Comparison of ENCODE assay signal across 11 cellular contexts in the genomic region with DNA sequence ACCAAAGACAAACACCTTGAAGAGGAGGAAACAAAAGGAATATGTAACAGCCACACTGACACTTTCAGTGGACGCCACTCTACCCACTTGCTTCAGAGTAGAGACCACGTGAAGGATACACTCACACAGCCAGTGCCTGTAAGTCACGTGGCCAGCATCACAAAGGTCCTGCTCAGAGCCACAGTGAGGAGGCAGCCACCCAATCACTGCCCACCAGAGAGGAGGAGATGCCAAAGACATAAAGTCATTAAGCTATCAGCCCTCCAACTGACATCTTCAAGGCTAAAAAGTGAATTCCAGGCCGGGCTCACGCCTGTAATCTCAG. TPM values are rescaled to one million over a fixed set of nuclear protein-coding genes. Genes with fewer than 3 reads are reported as not detected.
A peak's percentile ranks its signal among the peaks of the same experiment; 100 is the strongest.
DNase-seq lines count a peak whose midpoint lies in the region; ATAC-seq and TF ChIP-seq lines count a peak whose summit lies in the region.
"Had no signal": no experiment of that assay in that cellular context is flagged by ENCODE, and none has a peak within 500 bp of the region (broad histone marks: within the 10 kb centered on the region; RNA-seq: fewer than 3 reads in every experiment).

No MANE protein-coding gene starts in this region.

- H3K27ac Mint-ChIP-seq in CD4-positive, CD25-positive, alpha-beta regulatory T cell = peak overlapping the region; percentile 91 to 95 (median 92)
- peak overlapping the region; percentile 94 for H3K27ac Mint-ChIP-seq in activated CD8-positive, alpha-beta T cell treated with anti-CD3 and anti-CD28 coated beads for 36 hours
- H3K27ac Mint-ChIP-seq: nephron had no signal

- H3K27ac ChIP-seq in CD4-positive, CD25-positive, alpha-beta regulatory T cell (ENCODE audit: insufficient read depth, low read length, poor library complexity, severe bottlenecking) = peak overlapping the region; percentile 69
- no peak overlapping the region for H3K27ac ChIP-seq in OCI-LY7 (ENCODE audit: low read depth, low read length, poor library complexity, severe bottlenecking)
- no peak overlapping the region for H3K27ac ChIP-seq in GM23248

- H4K20me1 ChIP-seq in OCI-LY7 (ENCODE audit: insufficient read depth, low read length) = no peaks in the 10 kb centered on the region
- no peaks in the 10 kb centered on the region for H4K20me1 ChIP-seq in GM23248 (ENCODE audit: insufficient read depth)

- POLR2A ChIA-PET in activated CD8-positive, alpha-beta T cell treated with anti-CD3 and anti-CD28 coated beads for 36 hours (lab: Charles Lee) = interaction anchor here (1.2 to 2.9 kb wide), 3 partner anchors 17 to 120 kb away, joined by 3 to 8 read pairs (median 6); no protein-coding TSS in a partner anchor
- POLR2A ChIA-PET in OCI-LY7 (lab: Charles Lee) = no interaction called here

- H3K9ac ChIP-seq in GM23248 = no peak overlapping the region

- peaks cover 13% of the 10 kb centered on the region for H3K4me1 ChIP-seq in CD4-positive, CD25-positive, alpha-beta regulatory T cell (ENCODE audit: control insufficient read depth, insufficient read depth, low read length, poor library complexity, severe bottlenecking)
- H3K4me1 ChIP-seq in mucosa of descending colon (ENCODE audit: low read depth) (no peaks in the 10 kb centered on the region), OCI-LY7 (ENCODE audit: insufficient read depth, low read length, poor library complexity, severe bottlenecking) (no peaks in the 10 kb centered on the region), GM23248 (ENCODE audit: insufficient read depth) (peaks cover under 1% of the 10 kb centered on the region; the same call in 1 of the 2 replicates)

- peaks cover 22% of the 10 kb centered on the region for H3K36me3 Mint-ChIP-seq in CD4-positive, CD25-positive, alpha-beta regulatory T cell
- peaks cover 48% of the 10 kb centered on the region for H3K36me3 Mint-ChIP-seq in activated CD8-positive, alpha-beta T cell treated with anti-CD3 and anti-CD28 coated beads for 36 hours (ENCODE audit: low read depth)

- no peak for TF ChIP-seq CTCF in activated CD8-positive, alpha-beta T cell treated with anti-CD3 and anti-CD28 coated beads for 36 hours (IDR thresholded peaks at IDR 0.05)
- TF ChIP-seq CTCF in mucosa of descending colon (IDR thresholded peaks at IDR 0.05) (no peak), OCI-LY7 (conservative IDR thresholded peaks at IDR 0.05; ENCODE audit: low read length) (no peak)

- H3K4me3 Mint-ChIP-seq in CD4-positive, CD25-positive, alpha-beta regulatory T cell = peak overlapping the region; percentile 83 to 92 (median 87)
- peak overlapping the region; percentile 34 for H3K4me3 Mint-ChIP-seq in activated CD8-positive, alpha-beta T cell treated with anti-CD3 and anti-CD28 coated beads for 36 hours
- H3K4me3 Mint-ChIP-seq: nephron had no signal

- peaks cover 19 to 31% (median 26%) of the 10 kb centered on the region in 4 donors for H3K4me1 Mint-ChIP-seq in CD4-positive, CD25-positive, alpha-beta regulatory T cell
- peaks cover 25% of the 10 kb centered on the region for H3K4me1 Mint-ChIP-seq in activated CD8-positive, alpha-beta T cell treated with anti-CD3 and anti-CD28 coated beads for 36 hours (ENCODE audit: low read depth)
- H3K4me1 Mint-ChIP-seq: nephron had no signal

- DNase-seq in CD4-positive, CD25-positive, alpha-beta regulatory T cell = peak in 1 of 3 donors; percentile 3
- DNase-seq in activated CD8-positive, alpha-beta T cell treated with anti-CD3 and anti-CD28 coated beads for 36 hours = peak; percentile 57
- DNase-seq in mucosa of descending colon (no peak), midbrain (lab: John Stamatoyannopoulos, UW) (no peak), OCI-LY7 (ENCODE audit: low spot score) (no peak), activated gamma-delta T cell (lab: John Stamatoyannopoulos, UW) (no peak), GM23248 (no peak)

- H2AFZ ChIP-seq in OCI-LY7 (ENCODE audit: low read length) (no peak overlapping the region), GM23248 (no peak overlapping the region)

- CTCF ChIA-PET in activated CD8-positive, alpha-beta T cell treated with anti-CD3 and anti-CD28 coated beads for 36 hours (lab: Charles Lee) = interaction anchor here (0.7 to 1.2 kb wide), 3 partner anchors 17 to 177 kb away, joined by 3 read pairs; no protein-coding TSS in a partner anchor
- CTCF ChIA-PET in OCI-LY7 (lab: Charles Lee; ENCODE audit: unreplicated experiment) = interaction anchor here (0.6 kb wide), 1 partner anchor 36 kb away, joined by 3 read pairs; no protein-coding TSS in a partner anchor

- peak; percentile 61 to 68 for ATAC-seq in CD4-positive, CD25-positive, alpha-beta regulatory T cell (ENCODE audit: low read depth in 2 of 2)
- ATAC-seq in GM21723 (IDR thresholded peaks at IDR 0.05; ENCODE audit: unreplicated experiment) (peak; percentile 28), mucosa of descending colon (peak; percentile 60)
- ATAC-seq in activated CD8-positive, alpha-beta T cell treated with anti-CD3 and anti-CD28 coated beads for 36 hours = peak; percentile 58

- no peaks in the 10 kb centered on the region for H3K9me3 Mint-ChIP-seq in CD4-positive, CD25-positive, alpha-beta regulatory T cell
- no peaks in the 10 kb centered on the region for H3K9me3 Mint-ChIP-seq in activated CD8-positive, alpha-beta T cell treated with anti-CD3 and anti-CD28 coated beads for 36 hours

- H3K27me3 ChIP-seq in CD4-positive, CD25-positive, alpha-beta regulatory T cell (ENCODE audit: control insufficient read depth, insufficient read depth, low read length) = no peaks in the 10 kb centered on the region
- no peaks in the 10 kb centered on the region for H3K27me3 ChIP-seq in GM23248 (replicated peaks; ENCODE audit: insufficient read depth)
- H3K27me3 ChIP-seq: tibial nerve had no signal

- H3K27me3 Mint-ChIP-seq in CD4-positive, CD25-positive, alpha-beta regulatory T cell = no peaks in the 10 kb centered on the region
- no peaks in the 10 kb centered on the region for H3K27me3 Mint-ChIP-seq in activated CD8-positive, alpha-beta T cell treated with anti-CD3 and anti-CD28 coated beads for 36 hours

- H3F3A ChIP-seq in GM23248 (ENCODE audit: insufficient read depth) = no peaks in the 10 kb centered on the region

- in situ Hi-C loops in GM23248 (cut with MboI) = no loop called here

- H3K36me3 ChIP-seq in CD4-positive, CD25-positive, alpha-beta regulatory T cell (ENCODE audit: control insufficient read depth, insufficient read depth, low read length) = peaks cover 16% of the 10 kb centered on the region
- H3K36me3 ChIP-seq in mucosa of descending colon (ENCODE audit: low read depth) = no peaks in the 10 kb centered on the region
- no peaks in the 10 kb centered on the region for H3K36me3 ChIP-seq in OCI-LY7 (ENCODE audit: insufficient read depth, low read length)
- H3K36me3 ChIP-seq in GM23248 (ENCODE audit: low read depth) = peaks cover 5% of the 10 kb centered on the region; the same call in 1 of the 2 replicates

- H3K4me3 ChIP-seq in CD4-positive, CD25-positive, alpha-beta regulatory T cell (ENCODE audit: low read depth, low read length) = peak overlapping the region; percentile 55
- no peak overlapping the region for H3K4me3 ChIP-seq in mucosa of descending colon
- no peak overlapping the region for H3K4me3 ChIP-seq in OCI-LY7 (ENCODE audit: low read depth, low read length, poor library complexity, severe bottlenecking)
- no peak overlapping the region for H3K4me3 ChIP-seq in GM23248

- intact Hi-C loops in activated CD8-positive, alpha-beta T cell treated with anti-CD3 and anti-CD28 coated beads for 36 hours (cut with micrococcal nuclease) = no loop called here
- intact Hi-C loops in mucosa of descending colon (cut with DNase I, micrococcal nuclease) (no loop called here), OCI-LY7 (cut with micrococcal nuclease; ENCODE audit: unreplicated experiment) (no loop called here)

- H3K9me2 ChIP-seq in OCI-LY7 (ENCODE audit: insufficient read depth, low read length) (no peaks in the 10 kb centered on the region), GM23248 (ENCODE audit: insufficient read depth) (no peaks in the 10 kb centered on the region)

- 88 to 96% methylated on average over 5 of the region's 5 CpGs for WGBS in GM23248 (ENCODE audit: low coverage in 1 of 2, low lambda C conversion rate in 2 of 2, missing lambda C conversion rate in 2 of 2), 2 experiments

- H3K79me2 ChIP-seq in OCI-LY7 (ENCODE audit: insufficient read depth, low read depth, low read length) (no peaks in the 10 kb centered on the region), GM23248 (ENCODE audit: insufficient read depth) (no peaks in the 10 kb centered on the region)

- H3K4me2 ChIP-seq in OCI-LY7 (ENCODE audit: low read length) (no peak overlapping the region), GM23248 (ENCODE audit: unreplicated experiment) (no peak overlapping the region)

- no TSS peak for BruUV-seq in OCI-LY7 (replicated peaks; lab: Mats Ljungman, UMichigan)

- H3K9me3 ChIP-seq in CD4-positive, CD25-positive, alpha-beta regulatory T cell (ENCODE audit: control insufficient read depth in 2 of 2, low read length in 2 of 2) = no peaks in the 10 kb centered on the region
- H3K9me3 ChIP-seq in mucosa of descending colon (no peaks in the 10 kb centered on the region), OCI-LY7 (ENCODE audit: low read length) (no peaks in the 10 kb centered on the region), GM23248 (ENCODE audit: low read depth) (no peaks in the 10 kb centered on the region)
- H3K9me3 ChIP-seq: tibial nerve had no signal

RNA-seq across cellular contexts. Expression of gene SLC37A3, which starts 39.6 kb away (rescaled TPM):
- total RNA-seq in CD4-positive, CD25-positive, alpha-beta regulatory T cell = 44.7 TPM
- 10 to 100 TPM; 13.0 to 17.6 (median 15.0) TPM for polyA plus RNA-seq in CD4-positive, CD25-positive, alpha-beta regulatory T cell
- 10 to 100 TPM; 30.7 to 33.6 TPM for total RNA-seq in activated CD8-positive, alpha-beta T cell treated with anti-CD3 and anti-CD28 coated beads for 36 hours
- 10 to 100 TPM; 49.0 to 68.6 (median 55.8) TPM for total RNA-seq in mucosa of descending colon
- total RNA-seq in OCI-LY7 (2014; rRNA removed; shearing (Covaris generic)) = 6.6 and 8.0 TPM in 2 replicates
- 9.8 and 10.0 TPM in 2 replicates for total RNA-seq in OCI-LY7 (2022)
- total RNA-seq in GM23248 (2014; rRNA removed; shearing (Covaris generic)) = 61.7 and 64.5 TPM in 2 replicates
- polyA plus RNA-seq in GM23248 (2016; fragmentation: Nextera tagmentation; extraction: Ambion mirVana) = 39.8 and 44.8 TPM in 2 replicates

RNA-seq across cellular contexts. Expression of gene RAB19, which starts 45.1 kb away (rescaled TPM):
- total RNA-seq in CD4-positive, CD25-positive, alpha-beta regulatory T cell = 6.7 TPM
- polyA plus RNA-seq in CD4-positive, CD25-positive, alpha-beta regulatory T cell = 1 to 10 TPM; 2.1 to 5.7 (median 3.1) TPM
- total RNA-seq in activated CD8-positive, alpha-beta T cell treated with anti-CD3 and anti-CD28 coated beads for 36 hours = 1 to 10 TPM; 5.6 to 6.4 TPM
- total RNA-seq in mucosa of descending colon = 10 to 100 TPM in 2 of 3 donors, 1 to 10 TPM in 1; 7.3 to 22.0 (median 21.5) TPM
- total RNA-seq in OCI-LY7 (2014; rRNA removed; shearing (Covaris generic)) = not detected in 2 replicates
- not detected in 2 replicates for total RNA-seq in OCI-LY7 (2022)
- not detected in 2 replicates for total RNA-seq in GM23248 (2014; rRNA removed; shearing (Covaris generic))
- not detected in 2 replicates for polyA plus RNA-seq in GM23248 (2016; fragmentation: Nextera tagmentation; extraction: Ambion mirVana)
- total RNA-seq: endothelial cell of umbilical vein, tibial nerve had no signal
- polyA plus RNA-seq: endothelial cell of umbilical vein had no signal
